11 cellular contexts compared by ENCODE assay signal in the genomic region with DNA sequence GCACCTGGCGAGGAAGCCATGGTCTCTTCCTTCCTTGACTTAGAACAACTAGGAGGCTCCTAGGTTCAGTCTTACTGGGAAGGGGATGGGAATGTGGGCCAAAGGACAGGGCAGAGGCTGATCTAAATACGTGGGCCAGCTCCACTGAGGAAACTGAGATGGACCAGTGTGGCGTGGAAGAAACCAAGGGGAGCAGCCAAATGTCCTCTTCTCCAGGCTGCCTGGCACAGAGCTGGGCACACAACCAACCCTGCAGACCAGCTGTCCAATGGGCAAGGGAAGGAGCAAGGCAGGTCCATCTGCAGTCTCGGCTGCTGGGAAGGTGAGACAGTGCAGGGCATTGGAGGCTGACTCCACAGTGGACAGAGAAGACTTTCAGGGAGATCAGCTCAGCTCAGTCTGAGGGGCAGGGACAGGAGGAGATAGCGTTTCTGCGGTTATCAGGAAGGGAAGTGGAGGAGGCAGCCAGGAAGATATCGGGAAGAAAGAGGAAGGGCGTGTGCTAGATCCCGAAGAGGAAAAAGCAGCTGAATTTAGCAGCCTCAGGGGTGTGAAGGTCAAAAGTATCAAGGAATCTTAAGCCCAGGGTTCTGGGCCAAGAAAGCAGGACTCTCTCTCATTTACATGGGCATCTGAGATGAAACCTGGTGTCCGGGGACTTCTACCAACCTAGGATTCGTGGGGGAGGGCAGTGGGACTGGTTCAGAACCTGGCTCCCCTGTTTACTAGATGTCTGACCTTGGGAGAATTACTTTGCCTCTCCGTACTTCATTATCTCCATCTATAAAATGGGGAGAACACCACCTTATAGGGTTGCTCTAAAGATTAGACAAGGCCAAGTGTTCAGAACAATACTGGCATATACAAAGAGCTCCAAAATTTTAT. TPM values are rescaled to one million over a fixed set of nuclear protein-coding genes. Genes with fewer than 3 reads are reported as not detected.
DNase-seq lines count a peak whose midpoint lies in the region; ATAC-seq and TF ChIP-seq lines count a peak whose summit lies in the region.
"Had no signal": no experiment of that assay in that cellular context is flagged by ENCODE, and none has a peak within 500 bp of the region (broad histone marks: within the 10 kb centered on the region; RNA-seq: fewer than 3 reads in every experiment).

No MANE protein-coding gene starts in this region.

- no peaks in the 10 kb centered on the region for H3K9me3 Mint-ChIP-seq in stimulated activated effector memory CD8-positive, alpha-beta T cell treated with anti-CD3 and anti-CD28 coated beads, Interleukin-12 subunit alpha, Interleukin-12 subunit beta, amount 100 ng/mL, for 72 hours

- no peak for TF ChIP-seq CTCF in HFF-Myc (IDR thresholded peaks at IDR 0.05; ENCODE audit: low read depth, low read length, missing control alignments)
- no peak for TF ChIP-seq CTCF in kidney epithelial cell (IDR thresholded peaks at IDR 0.05; ENCODE audit: insufficient read depth, low read length, poor library complexity, severe bottlenecking)
- no peak for TF ChIP-seq CTCF in lower leg skin (IDR thresholded peaks at IDR 0.05)

- no peaks in the 10 kb centered on the region for H3K27me3 ChIP-seq in kidney epithelial cell (ENCODE audit: control insufficient read depth, insufficient read depth, low read length)

- peaks cover 36% of the 10 kb centered on the region for H3K4me1 Mint-ChIP-seq in stimulated activated effector memory CD8-positive, alpha-beta T cell treated with anti-CD3 and anti-CD28 coated beads, Interleukin-12 subunit alpha, Interleukin-12 subunit beta, amount 100 ng/mL, for 72 hours

- peak overlapping the region; percentile 47 for H3K27ac Mint-ChIP-seq in stimulated activated effector memory CD8-positive, alpha-beta T cell treated with anti-CD3 and anti-CD28 coated beads, Interleukin-12 subunit alpha, Interleukin-12 subunit beta, amount 100 ng/mL, for 72 hours

- H3K4me3 Mint-ChIP-seq in stimulated activated effector memory CD8-positive, alpha-beta T cell treated with anti-CD3 and anti-CD28 coated beads, Interleukin-12 subunit alpha, Interleukin-12 subunit beta, amount 100 ng/mL, for 72 hours: peak overlapping the region; percentile 37

- H3K36me3 Mint-ChIP-seq in stimulated activated effector memory CD8-positive, alpha-beta T cell treated with anti-CD3 and anti-CD28 coated beads, Interleukin-12 subunit alpha, Interleukin-12 subunit beta, amount 100 ng/mL, for 72 hours: peaks cover 20% of the 10 kb centered on the region

- intact Hi-C loops in lower leg skin (cut with DNase I; ENCODE audit: low total_unique reads): no loop called here

- no peak for ATAC-seq in stimulated activated effector memory CD8-positive, alpha-beta T cell treated with anti-CD3 and anti-CD28 coated beads, Interleukin-12 subunit alpha, Interleukin-12 subunit beta, amount 100 ng/mL, for 72 hours
- ATAC-seq in HG02678 (IDR thresholded peaks at IDR 0.05; ENCODE audit: unreplicated experiment): no peak

- no peaks in the 10 kb centered on the region for H3K36me3 ChIP-seq in kidney epithelial cell (ENCODE audit: control insufficient read depth, insufficient read depth, low read length)

- H3K4me3 ChIP-seq in HFF-Myc (replicated peaks; ENCODE audit: low read depth, low read length): peak overlapping the region; percentile 79
- H3K4me3 ChIP-seq in kidney epithelial cell (ENCODE audit: low read depth, low read length): peak overlapping the region; percentile 61
- no peak overlapping the region for H3K4me3 ChIP-seq in lower leg skin (ENCODE audit: low read depth, poor library complexity, severe bottlenecking)

- TF ChIP-seq POLR2A in lower leg skin (IDR thresholded peaks at IDR 0.05): no peak

- 39 to 43% methylated on average over 12 of the region's 12 CpGs for WGBS in lower leg skin, 2 donors

- DNase-seq in HFF-Myc (ENCODE audit: extremely low read depth, low read depth) (no peak), amniotic epithelial cell (ENCODE audit: low read depth) (peak; percentile 52), kidney epithelial cell (ENCODE audit: low read depth) (no peak), lower leg skin (ENCODE audit: low spot score in 2 of 2) (no peak), NCI-H510A treated with DMSO at 0.1 percent for 48 hours (lab: John Stamatoyannopoulos, UW) (no peak)
- DNase-seq in stimulated activated effector memory CD8-positive, alpha-beta T cell treated with anti-CD3 and anti-CD28 coated beads, Interleukin-12 subunit alpha, Interleukin-12 subunit beta, amount 100 ng/mL, for 72 hours (ENCODE audit: low spot score in 2 of 2): no peak
- no peak for DNase-seq in activated CD8-positive, alpha-beta memory T cell treated with anti-CD3 and anti-CD28 coated beads, Interleukin-2, amount 50 U/mL, for 48 hours
- DNase-seq: activated CD4-positive, alpha-beta T cell treated with anti-CD3 and anti-CD28 coated beads for 48 hours; NCI-H1694; stimulated activated CD4-positive, alpha-beta T cell treated with anti-CD3 and anti-CD28 coated beads, Interleukin-15, amount 100 ng/mL, for 24 hours had no signal

RNA-seq across cellular contexts. Expression of a gene that starts 1.8 kb away (rescaled TPM):
- total RNA-seq in kidney epithelial cell (84.9 and 94.7 TPM in 2 replicates), lower leg skin (100 to 1,000 TPM; 116 to 206 (median 164) TPM)
